ENCODE assay signal across 20 cellular contexts in the genomic region with DNA sequence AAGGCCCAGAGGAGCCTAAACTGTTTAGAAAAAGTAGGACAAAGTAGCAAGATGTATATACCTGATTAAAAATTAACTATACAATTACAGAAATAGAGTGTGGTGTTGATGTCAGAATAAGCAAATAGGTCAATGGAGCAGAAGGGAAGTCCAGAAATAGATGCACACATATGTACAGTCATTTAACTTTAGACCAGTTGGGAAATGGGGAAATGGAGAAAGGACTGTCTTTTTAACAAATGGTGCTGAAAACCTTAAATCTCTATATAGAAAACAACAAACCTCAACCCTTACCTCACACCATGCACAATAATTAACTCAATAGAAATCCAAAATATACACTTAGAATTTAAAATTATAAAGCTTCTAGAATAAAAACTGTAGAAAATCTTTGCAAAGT.
DNase-seq lines count a peak whose midpoint lies in the region; ATAC-seq lines count a peak whose summit lies in the region.
"Had no signal": no experiment of that assay in that cellular context is flagged by ENCODE, and none has a peak within 500 bp of the region (broad histone marks: within the 10 kb centered on the region; RNA-seq: fewer than 3 reads in every experiment).

No MANE protein-coding gene starts in this region.

- DNase-seq in medulla oblongata (ENCODE audit: extremely low spot score), result peak; percentile 53
- no peak for DNase-seq in NCI-H1694 treated with DMSO at 0.1 percent for 48 hours (lab: John Stamatoyannopoulos, UW)
- no peak for DNase-seq in SW 1271 (lab: John Stamatoyannopoulos, UW)
- DNase-seq in NCI-H2107 treated with DMSO at 0.1 percent for 48 hours (lab: John Stamatoyannopoulos, UW; ENCODE audit: unreplicated experiment), result no peak
- DNase-seq in stimulated activated naive CD8-positive, alpha-beta T cell treated with anti-CD3 and anti-CD28 coated beads, Interleukin-15, Interleukin-2, amounts not matched to agents 100 U/mL and 50 U/mL, for 24 hours, result no peak
- DNase-seq: activated effector memory CD4-positive, alpha-beta T cell treated with Interleukin-2 at 50 U/mL for 16 hours; amygdala; DMS79 treated with DMSO at 0.1 percent for 48 hours; left colon; NCI-H1417 treated with DMSO at 0.1 percent for 48 hours; NCI-H226; OCI-M1; small intestine; WERI-Rb-1 had no signal

- ATAC-seq in GM18907 (IDR thresholded peaks at IDR 0.05; ENCODE audit: unreplicated experiment) (peak; percentile 82), GM21825 (IDR thresholded peaks at IDR 0.05; ENCODE audit: unreplicated experiment) (peak; percentile 76), HG03469 (IDR thresholded peaks at IDR 0.05; ENCODE audit: unreplicated experiment) (peak; percentile 70)
- no peak for ATAC-seq in stimulated activated naive CD8-positive, alpha-beta T cell treated with anti-CD3 and anti-CD28 coated beads, Interleukin-15, Interleukin-2, amounts not matched to agents 100 U/mL and 50 U/mL, for 24 hours
- ATAC-seq: K562, left colon, pancreas, SK-N-SH treated with all-trans-retinoic acid at 6 μM for 48 hours had no signal
